ENCODE assay signal across 8 cellular contexts in genomic region chr6:46741482-46741881, GRCh38. TPM values are rescaled to one million over a fixed set of nuclear protein-coding genes. Genes with fewer than 3 reads are reported as not detected.
"Had no signal": no experiment of that assay in that cellular context is flagged by ENCODE, and none has a peak within 500 bp of the region (broad histone marks: within the 10 kb centered on the region; RNA-seq: fewer than 3 reads in every experiment).

No MANE protein-coding gene starts in this region.

- H3K4me2 ChIP-seq: GM23338 had no signal

- H3K27ac Mint-ChIP-seq: GM23338, H9 had no signal

- H2AFZ ChIP-seq: GM23338 had no signal

- ATAC-seq: GM23338, K562 had no signal

- H3K4me3 ChIP-seq: GM23338, K562 had no signal

- DNase-seq: H9, HCEC 1CT, IMR-90, KG1 had no signal

- H3K4me3 Mint-ChIP-seq: GM23338, H9 had no signal

- H3K9me3 Mint-ChIP-seq: GM23338 had no signal

RNA-seq across cellular contexts. Expression of gene ANKRD66, which starts 5.3 kb away (rescaled TPM):
- total RNA-seq: GM23338, H1, H9, HT-29, IMR-90, K562 had no signal
- polyA plus RNA-seq: GM23338, IMR-90, K562 had no signal

RNA-seq across cellular contexts. Expression of gene PLA2G7, which starts 6.3 kb away (rescaled TPM):
- total RNA-seq: HT-29, IMR-90, K562 had no signal
- polyA plus RNA-seq: IMR-90, K562 had no signal

RNA-seq across cellular contexts. Expression of gene MEP1A, which starts 51.7 kb away (rescaled TPM):
- total RNA-seq: GM23338, H1, H9, IMR-90, K562 had no signal
- polyA plus RNA-seq: GM23338, IMR-90, K562 had no signal

RNA-seq across cellular contexts. Expression of gene TDRD6, which starts 53.8 kb away (rescaled TPM):
- total RNA-seq: HT-29, IMR-90 had no signal
- polyA plus RNA-seq: IMR-90 had no signal
